In genomic region chr11:68804786-68805185, GRCh38 we compare ENCODE assay signal across 3 cellular contexts.
TF ChIP-seq lines count a peak whose summit lies in the region.

No MANE protein-coding gene starts in this region.

TF ChIP-seq in HepG2, 621 proteins besides CTCF, POLR2A, EP300 and RAD21:
- TF ChIP-seq ZNF280D (CRISPR knock-in tag; IDR thresholded peaks at IDR 0.05) (no peak), CEBPB (IDR thresholded peaks at IDR 0.05; ENCODE audit: borderline replicate concordance, low read depth, low read length) (no peak), ZNF451 (CRISPR knock-in tag; IDR thresholded peaks at IDR 0.05) (no peak), ZSCAN29 (CRISPR knock-in tag; conservative IDR thresholded peaks at IDR 0.05) (no peak), ARHGAP35 (CRISPR knock-in tag; IDR thresholded peaks at IDR 0.05; ENCODE audit: borderline replicate concordance) (no peak), ZNF749 (CRISPR knock-in tag; IDR thresholded peaks at IDR 0.05; ENCODE audit: borderline replicate concordance) (no peak), ZNF883 (CRISPR knock-in tag; IDR thresholded peaks at IDR 0.05; ENCODE audit: not compliant biosample characterization) (no peak), ZBTB37 (CRISPR knock-in tag; IDR thresholded peaks at IDR 0.05) (no peak), ZBTB25 (CRISPR knock-in tag; IDR thresholded peaks at IDR 0.05) (no peak)

TF ChIP-seq in H1, 55 proteins besides CTCF, POLR2A, EP300 and RAD21:
- TF ChIP-seq POLR2AphosphoS5 (IDR thresholded peaks at IDR 0.05; ENCODE audit: low read depth, low read length) = no peak
- TF ChIP-seq BACH1 (IDR thresholded peaks at IDR 0.05; ENCODE audit: low read length) = no peak
- no peak for TF ChIP-seq FOSL1 (IDR thresholded peaks at IDR 0.05; ENCODE audit: insufficient read depth, low read depth, low read length)
- TF ChIP-seq TEAD4 (IDR thresholded peaks at IDR 0.05; ENCODE audit: low read depth, low read length) = no peak
- no peak for TF ChIP-seq NANOG (IDR thresholded peaks at IDR 0.05; ENCODE audit: insufficient read depth, low read depth, low read length, poor library complexity, severe bottlenecking)
- no peak for TF ChIP-seq CBX8 (IDR thresholded peaks at IDR 0.05; ENCODE audit: borderline replicate concordance, low read depth, low read length)
- TF ChIP-seq CEBPB (IDR thresholded peaks at IDR 0.05; ENCODE audit: low read depth, low read length) = no peak
- TF ChIP-seq MAX (IDR thresholded peaks at IDR 0.05) = no peak
- TF ChIP-seq MAFK (IDR thresholded peaks at IDR 0.05; ENCODE audit: low read depth, low read length) = no peak
- TF ChIP-seq USF2 (IDR thresholded peaks at IDR 0.05; ENCODE audit: low read length) = no peak
- TF ChIP-seq CHD7 (IDR thresholded peaks at IDR 0.05; ENCODE audit: insufficient replicate concordance, low read length) = no peak

TF ChIP-seq in SK-N-SH treated with all-trans-retinoic acid at 6 μM for 48 hours, 23 proteins besides CTCF, POLR2A, EP300 and RAD21:
- TF ChIP-seq ARNTL (CRISPR knock-in tag; IDR thresholded peaks at IDR 0.05; ENCODE audit: borderline replicate concordance, low read depth) (no peak), PATZ1 (CRISPR knock-in tag; IDR thresholded peaks at IDR 0.05; ENCODE audit: borderline replicate concordance) (no peak), ESRRG (CRISPR knock-in tag; IDR thresholded peaks at IDR 0.05) (no peak), CREB5 (CRISPR knock-in tag; IDR thresholded peaks at IDR 0.05; ENCODE audit: low read depth) (no peak), RARB (CRISPR knock-in tag; IDR thresholded peaks at IDR 0.05) (no peak), ZFP3 (CRISPR knock-in tag; IDR thresholded peaks at IDR 0.05) (no peak), PPARA (CRISPR knock-in tag; IDR thresholded peaks at IDR 0.05; ENCODE audit: borderline replicate concordance) (no peak), ZNF8 (CRISPR knock-in tag; IDR thresholded peaks at IDR 0.05) (no peak), ISL1 (CRISPR knock-in tag; IDR thresholded peaks at IDR 0.05) (no peak), TSHZ2 (CRISPR knock-in tag; IDR thresholded peaks at IDR 0.05) (no peak), TOX (CRISPR knock-in tag; IDR thresholded peaks at IDR 0.05; ENCODE audit: borderline replicate concordance) (no peak), ZNF70 (CRISPR knock-in tag; IDR thresholded peaks at IDR 0.05) (no peak), SNAI2 (CRISPR knock-in tag; IDR thresholded peaks at IDR 0.05) (no peak), ZC3H10 (CRISPR knock-in tag; IDR thresholded peaks at IDR 0.05) (no peak), ZNF565 (CRISPR knock-in tag; conservative IDR thresholded peaks at IDR 0.05; ENCODE audit: low read depth) (no peak)
